In genomic region chr15:47582283-47582682, GRCh38 we compare ENCODE assay signal across 35 cellular contexts.
"Had no signal": no experiment of that assay in that cellular context is flagged by ENCODE, and none has a peak within 500 bp of the region (broad histone marks: within the 10 kb centered on the region; RNA-seq: fewer than 3 reads in every experiment).

No MANE protein-coding gene starts in this region.

- H3K27me3 Mint-ChIP-seq: activated CD4-positive, alpha-beta memory T cell treated with anti-CD3 and anti-CD28 coated beads for 36 hours; activated CD4-positive, alpha-beta T cell treated with anti-CD3 and anti-CD28 coated beads for 36 hours; activated CD4-positive, alpha-beta T cell treated with anti-CD3 and anti-CD28 coated beads, Interleukin-2, amount 10 ng/mL, durations not matched to agents 24 days and 14 days; activated CD8-positive, alpha-beta memory T cell treated with anti-CD3 and anti-CD28 coated beads, Interleukin-2, amount 10 ng/mL, durations not matched to agents 7 days and 5 days; activated naive CD8-positive, alpha-beta T cell treated with anti-CD3 and anti-CD28 coated beads for 36 hours; activated naive CD8-positive, alpha-beta T cell treated with anti-CD3 and anti-CD28 coated beads, Interleukin-2, amount 50 U/mL, for 24 hours; T-helper 17 cell had no signal

- H3K27ac ChIP-seq: adrenal gland, body of pancreas, colonic mucosa, epithelial cell of prostate, esophagus squamous epithelium, gastroesophageal sphincter, WERI-Rb-1 had no signal

- H3K9me3 Mint-ChIP-seq: activated CD4-positive, alpha-beta memory T cell treated with anti-CD3 and anti-CD28 coated beads for 36 hours; activated CD4-positive, alpha-beta T cell treated with anti-CD3 and anti-CD28 coated beads, Interleukin-2, amount 10 ng/mL, durations not matched to agents 24 days and 14 days; activated naive CD4-positive, alpha-beta T cell treated with anti-CD3 and anti-CD28 coated beads for 36 hours; activated naive CD4-positive, alpha-beta T cell treated with anti-CD3 and anti-CD28 coated beads, Interleukin-2, amount 50 U/mL, for 24 hours; activated naive CD8-positive, alpha-beta T cell treated with anti-CD3 and anti-CD28 coated beads for 36 hours; activated naive CD8-positive, alpha-beta T cell treated with anti-CD3 and anti-CD28 coated beads, Interleukin-2, amount 50 U/mL, for 24 hours; activated T-helper 1 cell treated with anti-CD3 and anti-CD28 coated beads, Interleukin-12 subunit alpha, Interleukin-12 subunit beta, Interleukin-2, Interleukin-4 antibody, amounts not matched to agents 30 ng/mL and 10 ng/mL and 1 ng/mL, durations not matched to agents 14 hours and 24 hours and 36 hours had no signal

- H3K4me3 ChIP-seq: adrenal gland, body of pancreas, colonic mucosa, esophagus squamous epithelium, gastroesophageal sphincter had no signal

- H3K27me3 ChIP-seq: adrenal gland, body of pancreas, colonic mucosa, esophagus squamous epithelium, gastroesophageal sphincter had no signal

- H3K4me1 ChIP-seq: adrenal gland, body of pancreas, colonic mucosa, esophagus squamous epithelium had no signal

- ATAC-seq: activated CD4-positive, alpha-beta T cell treated with anti-CD3 and anti-CD28 coated beads for 36 hours; activated CD8-positive, alpha-beta memory T cell treated with anti-CD3 and anti-CD28 coated beads, Interleukin-2, amount 10 ng/mL, durations not matched to agents 7 days and 5 days; activated CD8-positive, alpha-beta T cell treated with anti-CD3 and anti-CD28 coated beads, Interleukin-2, amount 10 ng/mL, durations not matched to agents 7 days and 5 days; activated naive CD8-positive, alpha-beta T cell treated with anti-CD3 and anti-CD28 coated beads, Interleukin-2, amount 50 U/mL, for 24 hours; body of pancreas; gastroesophageal sphincter; T-helper 17 cell had no signal

- DNase-seq: activated CD4-positive, alpha-beta memory T cell treated with anti-CD3 and anti-CD28 coated beads for 36 hours; activated CD4-positive, alpha-beta T cell treated with anti-CD3 and anti-CD28 coated beads for 36 hours; activated CD4-positive, alpha-beta T cell treated with anti-CD3 and anti-CD28 coated beads, Interleukin-2, amount 10 ng/mL, durations not matched to agents 24 days and 14 days; activated CD4-positive, CD25-positive, alpha-beta regulatory T cell; activated CD4-positive, CD25-positive, alpha-beta regulatory T cell treated with anti-CD3 and anti-CD28 coated beads, Interleukin-2, amount 50 U/mL, for 72 hours; activated CD8-positive, alpha-beta memory T cell treated with anti-CD3 and anti-CD28 coated beads, Interleukin-2, amount 10 ng/mL, durations not matched to agents 7 days and 5 days; activated CD8-positive, alpha-beta memory T cell treated with anti-CD3 and anti-CD28 coated beads, Interleukin-2, amount 50 U/mL, for 4 hours; activated CD8-positive, alpha-beta T cell treated with anti-CD3 and anti-CD28 coated beads, Interleukin-2, amount 10 ng/mL, durations not matched to agents 7 days and 5 days; activated effector memory CD4-positive, alpha-beta T cell treated with anti-CD3 and anti-CD28 coated beads, Interleukin-2, amount 50 U/mL, for 16 hours; activated naive CD4-positive, alpha-beta T cell treated with anti-CD3 and anti-CD28 coated beads for 36 hours; activated naive CD8-positive, alpha-beta T cell treated with anti-CD3 and anti-CD28 coated beads for 36 hours; activated naive CD8-positive, alpha-beta T cell treated with anti-CD3 and anti-CD28 coated beads, Interleukin-2, amount 50 U/mL, for 24 hours; activated T-cell treated with anti-CD3 and anti-CD28 coated beads, Interleukin-2, amount 50 U/mL, for 1 hour; activated T-cell treated with anti-CD3 and anti-CD28 coated beads, Interleukin-2, amount 50 U/mL, for 48 hours; adrenal gland; amygdala; aorta; body of pancreas; caudate nucleus; cerebellar nuclear complex; colonic mucosa; effector CD8-positive, alpha-beta T cell; esophagus squamous epithelium; foreskin melanocyte; head of caudate nucleus; T-helper 1 cell; T-helper 17 cell; T1000; WERI-Rb-1 had no signal

- H3K27ac Mint-ChIP-seq: activated CD4-positive, alpha-beta memory T cell treated with anti-CD3 and anti-CD28 coated beads for 36 hours; activated CD4-positive, alpha-beta T cell treated with anti-CD3 and anti-CD28 coated beads for 36 hours; activated CD4-positive, alpha-beta T cell treated with anti-CD3 and anti-CD28 coated beads, Interleukin-2, amount 10 ng/mL, durations not matched to agents 24 days and 14 days; activated CD8-positive, alpha-beta memory T cell treated with anti-CD3 and anti-CD28 coated beads, Interleukin-2, amount 10 ng/mL, durations not matched to agents 7 days and 5 days; activated CD8-positive, alpha-beta T cell treated with anti-CD3 and anti-CD28 coated beads, Interleukin-2, amount 10 ng/mL, durations not matched to agents 7 days and 5 days; activated naive CD4-positive, alpha-beta T cell treated with anti-CD3 and anti-CD28 coated beads for 36 hours; activated naive CD4-positive, alpha-beta T cell treated with anti-CD3 and anti-CD28 coated beads, Interleukin-2, amount 50 U/mL, for 24 hours; activated naive CD8-positive, alpha-beta T cell treated with anti-CD3 and anti-CD28 coated beads for 36 hours; activated naive CD8-positive, alpha-beta T cell treated with anti-CD3 and anti-CD28 coated beads, Interleukin-2, amount 50 U/mL, for 24 hours; activated T-helper 1 cell treated with anti-CD3 and anti-CD28 coated beads, Interleukin-12 subunit alpha, Interleukin-12 subunit beta, Interleukin-2, Interleukin-4 antibody, amounts not matched to agents 30 ng/mL and 10 ng/mL and 1 ng/mL, durations not matched to agents 14 hours and 24 hours and 36 hours; activated T-helper 2 cell treated with anti-CD3 and anti-CD28 coated beads, Interferon-gamma antibody, Interleukin-2, Interleukin-4, amounts not matched to agents 10 μg/mL and 5 μg/mL and 100 μg/mL, durations not matched to agents 14 hours and 24 hours and 36 hours; T-helper 17 cell; T-helper 2 cell treated with Interferon-gamma antibody and Interleukin-4, amounts not matched to agents 5 μg/mL and 100 μg/mL, for 36 hours had no signal

- H3K4me3 Mint-ChIP-seq: activated CD4-positive, alpha-beta memory T cell treated with anti-CD3 and anti-CD28 coated beads for 36 hours; activated CD4-positive, alpha-beta T cell treated with anti-CD3 and anti-CD28 coated beads for 36 hours; activated CD4-positive, alpha-beta T cell treated with anti-CD3 and anti-CD28 coated beads, Interleukin-2, amount 10 ng/mL, durations not matched to agents 24 days and 14 days; activated CD8-positive, alpha-beta memory T cell treated with anti-CD3 and anti-CD28 coated beads, Interleukin-2, amount 10 ng/mL, durations not matched to agents 7 days and 5 days; activated CD8-positive, alpha-beta T cell treated with anti-CD3 and anti-CD28 coated beads, Interleukin-2, amount 10 ng/mL, durations not matched to agents 7 days and 5 days; activated naive CD4-positive, alpha-beta T cell treated with anti-CD3 and anti-CD28 coated beads for 36 hours; activated naive CD4-positive, alpha-beta T cell treated with anti-CD3 and anti-CD28 coated beads, Interleukin-2, amount 50 U/mL, for 24 hours; activated naive CD8-positive, alpha-beta T cell treated with anti-CD3 and anti-CD28 coated beads for 36 hours; activated naive CD8-positive, alpha-beta T cell treated with anti-CD3 and anti-CD28 coated beads, Interleukin-2, amount 50 U/mL, for 24 hours; activated T-helper 1 cell treated with anti-CD3 and anti-CD28 coated beads, Interleukin-12 subunit alpha, Interleukin-12 subunit beta, Interleukin-2, Interleukin-4 antibody, amounts not matched to agents 30 ng/mL and 10 ng/mL and 1 ng/mL, durations not matched to agents 14 hours and 24 hours and 36 hours; T-helper 17 cell; T-helper 2 cell treated with Interferon-gamma antibody and Interleukin-4, amounts not matched to agents 5 μg/mL and 100 μg/mL, for 36 hours had no signal

- H3K36me3 Mint-ChIP-seq: activated CD4-positive, alpha-beta memory T cell treated with anti-CD3 and anti-CD28 coated beads for 36 hours; activated CD8-positive, alpha-beta memory T cell treated with anti-CD3 and anti-CD28 coated beads, Interleukin-2, amount 10 ng/mL, durations not matched to agents 7 days and 5 days; activated naive CD4-positive, alpha-beta T cell treated with anti-CD3 and anti-CD28 coated beads, Interleukin-2, amount 50 U/mL, for 24 hours; activated naive CD8-positive, alpha-beta T cell treated with anti-CD3 and anti-CD28 coated beads for 36 hours had no signal

- H3K9me3 ChIP-seq: adrenal gland, body of pancreas, colonic mucosa, esophagus squamous epithelium, gastroesophageal sphincter had no signal

- H3K36me3 ChIP-seq: adrenal gland, colonic mucosa, esophagus squamous epithelium, gastroesophageal sphincter, WERI-Rb-1 had no signal

- H3K4me1 Mint-ChIP-seq: activated CD4-positive, alpha-beta T cell treated with anti-CD3 and anti-CD28 coated beads for 36 hours; activated CD4-positive, alpha-beta T cell treated with anti-CD3 and anti-CD28 coated beads, Interleukin-2, amount 10 ng/mL, durations not matched to agents 24 days and 14 days; activated CD8-positive, alpha-beta memory T cell treated with anti-CD3 and anti-CD28 coated beads, Interleukin-2, amount 10 ng/mL, durations not matched to agents 7 days and 5 days; activated naive CD4-positive, alpha-beta T cell treated with anti-CD3 and anti-CD28 coated beads, Interleukin-2, amount 50 U/mL, for 24 hours; activated naive CD8-positive, alpha-beta T cell treated with anti-CD3 and anti-CD28 coated beads for 36 hours; activated naive CD8-positive, alpha-beta T cell treated with anti-CD3 and anti-CD28 coated beads, Interleukin-2, amount 50 U/mL, for 24 hours; T-helper 17 cell had no signal
